Comparison of ENCODE assay signal across 9 cellular contexts in the genomic region with DNA sequence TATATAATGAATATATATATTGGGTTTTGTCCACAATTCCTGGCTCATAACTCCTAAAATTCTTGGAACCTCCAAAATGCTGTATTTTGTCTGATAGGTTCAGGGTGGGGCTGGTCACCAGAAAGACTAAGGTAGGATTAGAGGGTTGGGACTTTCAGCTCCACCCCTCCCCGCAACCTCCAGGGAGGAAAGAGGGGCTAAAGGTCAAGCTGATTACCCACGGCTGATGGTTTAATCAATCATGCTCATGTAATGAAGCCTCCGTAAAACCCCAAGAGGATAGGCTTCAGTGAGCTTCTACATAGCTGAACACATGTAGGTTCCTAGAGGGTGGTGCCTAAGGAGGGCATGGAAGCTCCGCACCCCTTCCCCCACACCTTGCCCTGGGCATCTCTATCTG.
"Had no signal": no experiment of that assay in that cellular context is flagged by ENCODE, and none has a peak within 500 bp of the region (broad histone marks: within the 10 kb centered on the region; RNA-seq: fewer than 3 reads in every experiment).

No MANE protein-coding gene starts in this region.

- H3K9me3 ChIP-seq: ascending aorta, MG63, Peyer's patch, SJSA1, SK-N-SH had no signal

- H3K4me1 ChIP-seq: SJSA1 had no signal

- H3K4me3 ChIP-seq: ascending aorta, cardiac muscle cell, MG63, Peyer's patch, SJSA1 had no signal

- H3K36me3 ChIP-seq: SJSA1 had no signal

- H3K27me3 ChIP-seq: ascending aorta, cardiac muscle cell, MG63, Peyer's patch, SJSA1 had no signal

- FAIRE-seq: TTC549 had no signal

- DNase-seq: activated gamma-delta T cell, SHP77 treated with DMSO at 0.1 percent for 48 hours had no signal

- H3K27ac ChIP-seq: ascending aorta, cardiac muscle cell, SJSA1 had no signal
